In genomic region chr6:3258201-3258600, GRCh38 we compare ENCODE assay signal across 8 cellular contexts. TPM values are rescaled to one million over a fixed set of nuclear protein-coding genes. Genes with fewer than 3 reads are reported as not detected.
DNase-seq lines count a peak whose midpoint lies in the region; ATAC-seq, FAIRE-seq and TF ChIP-seq lines count a peak whose summit lies in the region.

No MANE protein-coding gene starts in this region.

- RAD21 ChIA-PET in GM12878 (lab: Charles Lee; ENCODE audit: unreplicated experiment), result interaction anchor here (2.3 kb wide), 1 partner anchor 100 kb away, joined by 9 read pairs; the partner anchor contains the start of gene TUBB2A

- TF ChIP-seq POLR2A in GM12878 (IDR thresholded peaks at IDR 0.05; ENCODE audit: low read depth, low read length) (no peak), transverse colon (IDR thresholded peaks at IDR 0.05) (no peak)

- no peaks in the 10 kb centered on the region for H3K9me3 Mint-ChIP-seq in activated naive CD4-positive, alpha-beta T cell treated with anti-CD3 and anti-CD28 coated beads, Interleukin-2, amount 50 U/mL, for 24 hours
- H3K9me3 Mint-ChIP-seq in activated naive CD4-positive, alpha-beta T cell treated with anti-CD3 and anti-CD28 coated beads, Interleukin-2, amount 50 U/mL, for 72 hours, result peaks cover 0 to 7% of the 10 kb centered on the region in 2 donors

- CTCF ChIA-PET in GM12878 (lab: Yijun Ruan, JAX), result interaction anchor here (1.0 kb wide), 1 partner anchor 101 kb away, joined by 3 read pairs; the partner anchor contains the start of gene TUBB2A

- H3K27me3 ChIP-seq in GM12878 (replicated peaks in 1 of 2; ENCODE audit: control insufficient read depth in 2 of 2, insufficient read depth in 2 of 2, low read length in 1 of 2) (no peaks in the 10 kb centered on the region), mesenchymal stem cell (ENCODE audit: control insufficient read depth in 1 of 2, insufficient read depth in 1 of 2, low read length in 2 of 2) (peaks cover 7 to 15% of the 10 kb centered on the region in 2 experiments), transverse colon (no peaks in the 10 kb centered on the region)

- no TSS peak for BruUV-seq in GM12878 (replicated peaks; lab: Mats Ljungman, UMichigan)

- H3K4me3 ChIP-seq in GM12878 (no peak overlapping the region), mesenchymal stem cell (ENCODE audit: insufficient read depth in 1 of 2, low read depth in 1 of 2, low read length in 2 of 2) (peak overlapping the region; percentile 37 to 93), transverse colon (peak overlapping the region; percentile 33 to 90 (median 80))

- no peak overlapping the region for H4K8ac ChIP-seq in mesenchymal stem cell (ENCODE audit: low read length)

- no peak for TF ChIP-seq RAD21 in GM12878 (IDR thresholded peaks at IDR 0.05; ENCODE audit: insufficient read depth, low read depth, low read length)

- H3K23ac ChIP-seq in mesenchymal stem cell (ENCODE audit: low read length in 2 of 2), result no peak overlapping the region

- intact Hi-C loops in GM12878 (cut with micrococcal nuclease; ENCODE audit: unreplicated experiment), result loop anchor here (2.0 kb wide), 1 partner anchor 131 kb away; no protein-coding TSS in a partner anchor
- intact Hi-C loops in transverse colon (cut with DNase I; ENCODE audit: low total_unique reads), result no loop called here

- peaks cover 41% of the 10 kb centered on the region for H3K79me2 ChIP-seq in GM12878 (ENCODE audit: control insufficient read depth, insufficient read depth, low read length)

- TF ChIP-seq CTCF in GM12878 (IDR thresholded peaks at IDR 0.05 in 2 of 3, conservative IDR thresholded peaks at IDR 0.05 in 1 of 3; ENCODE audit: control insufficient read depth in 2 of 3, extremely low read depth in 1 of 3, insufficient read depth in 1 of 3, low read depth in 3 of 3, low read length in 3 of 3) (no peak), transverse colon (IDR thresholded peaks at IDR 0.05) (no peak), GM13977 (IDR thresholded peaks at IDR 0.05; ENCODE audit: extremely low read depth, insufficient read depth, missing control alignments) (no peak)

- 62% methylated on average over 12 of the region's 12 CpGs for WGBS in GM12878 (ENCODE audit: insufficient coverage, insufficient replicate concordance, low lambda C conversion rate, missing lambda C conversion rate)
- WGBS in mesenchymal stem cell, result 90% methylated on average over 7 of the region's 12 CpGs
- WGBS in transverse colon (ENCODE audit: low coverage in 1 of 2), 2 donors, result 47 to 56% methylated on average over 11 to 12 of the region's 12 CpGs

- H3K4me3 Mint-ChIP-seq in activated naive CD4-positive, alpha-beta T cell treated with anti-CD3 and anti-CD28 coated beads, Interleukin-2, amount 50 U/mL, for 24 hours, result peak overlapping the region; percentile 70

- H3K27ac ChIP-seq in GM12878 (ENCODE audit: control insufficient read depth, insufficient read depth), result no peak overlapping the region
- H3K27ac ChIP-seq in mesenchymal stem cell (ENCODE audit: low read length, poor library complexity, severe bottlenecking), result no peak overlapping the region
- peak overlapping the region; percentile 82 to 87 (median 86) for H3K27ac ChIP-seq in transverse colon

- H2BK5ac ChIP-seq in mesenchymal stem cell (ENCODE audit: low read depth, low read length, poor library complexity, severe bottlenecking), result no peak overlapping the region

- SMC1A ChIA-PET in GM12878 (lab: Charles Lee; ENCODE audit: uncharacterized antibody, unreplicated experiment), result interaction anchor here (1.0 kb wide), 1 partner anchor 24 kb away, joined by 4 read pairs; no protein-coding TSS in a partner anchor

- no peak for TF ChIP-seq EP300 in GM12878 (IDR thresholded peaks at IDR 0.05; ENCODE audit: borderline replicate concordance in 1 of 2, control insufficient read depth in 1 of 2, low read depth in 2 of 2, low read length in 2 of 2)
- TF ChIP-seq EP300 in transverse colon (IDR thresholded peaks at IDR 0.05; ENCODE audit: low read depth), result no peak

- H4K20me1 ChIP-seq in GM12878 (ENCODE audit: control insufficient read depth, insufficient read depth), result no peaks in the 10 kb centered on the region

- peak overlapping the region in 1 of 2 experiments; percentile 6 for H2BK12ac ChIP-seq in mesenchymal stem cell (ENCODE audit: low read length in 2 of 2)

- no peak overlapping the region for H3K14ac ChIP-seq in mesenchymal stem cell (ENCODE audit: low read length in 2 of 2)

- H3K27me3 Mint-ChIP-seq in activated naive CD4-positive, alpha-beta T cell treated with anti-CD3 and anti-CD28 coated beads, Interleukin-2, amount 50 U/mL, for 24 hours, result no peaks in the 10 kb centered on the region

- H2BK15ac ChIP-seq in mesenchymal stem cell (ENCODE audit: low read depth, poor library complexity, severe bottlenecking), result no peak overlapping the region

- H3K4ac ChIP-seq in mesenchymal stem cell (ENCODE audit: low read depth in 1 of 2, low read length in 2 of 2), result no peak overlapping the region

- H3K9ac ChIP-seq in GM12878 (ENCODE audit: control insufficient read depth, insufficient read depth, low read length) (no peak overlapping the region), mesenchymal stem cell (ENCODE audit: low read length) (peak overlapping the region; percentile 54)

- DNase-seq in activated naive CD4-positive, alpha-beta T cell treated with anti-CD3 and anti-CD28 coated beads, Interleukin-2, amount 50 U/mL, for 72 hours (ENCODE audit: low spot score in 2 of 2), result no peak
- DNase-seq in GM12878 (ENCODE audit: low read depth, low spot score) (no peak), mesenchymal stem cell (no peak), transverse colon (no peak), GM13977 (ENCODE audit: low spot score) (no peak), NCI-H226 (no peak)

- no peak overlapping the region for H3K27ac Mint-ChIP-seq in activated naive CD4-positive, alpha-beta T cell treated with anti-CD3 and anti-CD28 coated beads, Interleukin-2, amount 50 U/mL, for 24 hours
- H3K27ac Mint-ChIP-seq in activated naive CD4-positive, alpha-beta T cell treated with anti-CD3 and anti-CD28 coated beads, Interleukin-2, amount 50 U/mL, for 72 hours, result no peak overlapping the region

- peaks cover 17% of the 10 kb centered on the region for H3K79me1 ChIP-seq in mesenchymal stem cell (replicated peaks; ENCODE audit: low read length, poor library complexity, severe bottlenecking)

- no peak overlapping the region for H2BK120ac ChIP-seq in mesenchymal stem cell (ENCODE audit: low read depth, low read length)

- FAIRE-seq in GM12878 (lab: Jason Lieb, UNC), result no peak

- H3K4me1 Mint-ChIP-seq in activated naive CD4-positive, alpha-beta T cell treated with anti-CD3 and anti-CD28 coated beads, Interleukin-2, amount 50 U/mL, for 24 hours, result peaks cover 34% of the 10 kb centered on the region

- POLR2A ChIA-PET in GM12878 (lab: Charles Lee), result no interaction called here

- H2AFZ ChIP-seq in GM12878 (ENCODE audit: control insufficient read depth, low read depth, low read length), result peak overlapping the region; percentile 76; the same call in 1 of the 2 replicates
- H2AFZ ChIP-seq in mesenchymal stem cell (ENCODE audit: low read depth, low read length), result no peak overlapping the region

- in situ Hi-C loops in GM12878 (cut with MboI), result no loop called here
- in situ Hi-C loops in transverse colon (cut with MboI; ENCODE audit: low pct_ligation_motif_present in 1 of 4, low pct_unique_long_range_greater_than_20kb in 1 of 4, low sequenced_read_pairs in 3 of 4), result loop anchor here in 1 of 4 donors (10.0 kb wide), 1 partner anchor 133 kb away; no protein-coding TSS in a partner anchor
- in situ Hi-C loops in GM13977 (cut with MboI; ENCODE audit: low pct_unique_long_range_greater_than_20kb, low sequenced_read_pairs, unreplicated experiment), result no loop called here

- H3K36me3 Mint-ChIP-seq in activated naive CD4-positive, alpha-beta T cell treated with anti-CD3 and anti-CD28 coated beads, Interleukin-2, amount 50 U/mL, for 24 hours, result peaks cover 4% of the 10 kb centered on the region
- peaks cover 8 to 14% of the 10 kb centered on the region in 2 donors for H3K36me3 Mint-ChIP-seq in activated naive CD4-positive, alpha-beta T cell treated with anti-CD3 and anti-CD28 coated beads, Interleukin-2, amount 50 U/mL, for 72 hours

- H3K4me2 ChIP-seq in GM12878 (ENCODE audit: control insufficient read depth, insufficient read depth), result peak overlapping the region; percentile 70
- H3K4me2 ChIP-seq in mesenchymal stem cell (ENCODE audit: low read length, poor library complexity, severe bottlenecking), result peak overlapping the region; percentile 69

- ATAC-seq in activated naive CD4-positive, alpha-beta T cell treated with anti-CD3 and anti-CD28 coated beads, Interleukin-2, amount 50 U/mL, for 72 hours, result no peak
- ATAC-seq in GM12878, result no peak
- no peak for ATAC-seq in HG03045 (IDR thresholded peaks at IDR 0.05; ENCODE audit: unreplicated experiment)

- no peaks in the 10 kb centered on the region; a peak in 1 of 4 replicates for H3K36me3 ChIP-seq in GM12878 (ENCODE audit: control insufficient read depth in 2 of 2, insufficient read depth in 2 of 2, low read length in 1 of 2)
- peaks cover under 1 to 11% of the 10 kb centered on the region in 2 experiments for H3K36me3 ChIP-seq in mesenchymal stem cell (ENCODE audit: control insufficient read depth in 1 of 2, insufficient read depth in 2 of 2, low read depth in 1 of 2, low read length in 2 of 2)
- no peaks in the 10 kb centered on the region for H3K36me3 ChIP-seq in transverse colon

- H2AK5ac ChIP-seq in mesenchymal stem cell (ENCODE audit: low read length, severe bottlenecking), result no peak overlapping the region

- H3K9me3 ChIP-seq in GM12878 (replicated peaks; ENCODE audit: control insufficient read depth, insufficient read depth, low read length) (no peaks in the 10 kb centered on the region; the same call in 2 of the 3 replicates), mesenchymal stem cell (ENCODE audit: control insufficient read depth, low read length) (no peaks in the 10 kb centered on the region), transverse colon (no peaks in the 10 kb centered on the region)

- H3K18ac ChIP-seq in mesenchymal stem cell (ENCODE audit: low read depth in 1 of 2, low read length in 2 of 2), result no peak overlapping the region

- H3K4me1 ChIP-seq in GM12878 (ENCODE audit: control insufficient read depth, insufficient read depth, low read length) (no peaks in the 10 kb centered on the region), mesenchymal stem cell (ENCODE audit: control insufficient read depth, insufficient read depth, low read depth, low read length) (peaks cover 22% of the 10 kb centered on the region), transverse colon (peaks cover 15 to 26% (median 21%) of the 10 kb centered on the region in 4 donors)

- H4K91ac ChIP-seq in mesenchymal stem cell (ENCODE audit: low read length), result no peak overlapping the region

RNA-seq across cellular contexts. Expression of gene PSMG4, which starts 0.5 kb away (rescaled TPM):
- total RNA-seq in activated naive CD4-positive, alpha-beta T cell treated with anti-CD3 and anti-CD28 coated beads, Interleukin-2, amount 50 U/mL, for 72 hours, result 10 to 100 TPM; 14.6 to 37.7 TPM
- 80.6 and 82.0 TPM in 2 replicates for total RNA-seq in GM12878 (2013; cell fraction: nucleolus; rRNA removed)
- 51.4 and 56.9 TPM in 2 replicates for total RNA-seq in GM12878 (2014; rRNA removed)
- 19.6 and 22.8 TPM in 2 replicates for total RNA-seq in GM12878 (2014; rRNA removed; fragmentation: Illumina TruSeq; extraction: Trizol)
- total RNA-seq in GM12878 (2021), result 32.4 and 32.9 TPM in 2 replicates
- polyA plus RNA-seq in GM12878 (2011; ENCODE audit: low read depth), result 9.2 TPM
- 25.3 and 26.6 TPM in 2 replicates for polyA plus RNA-seq in GM12878 (2011; rRNA removed)
- 35.6 and 60.0 TPM in 2 replicates for polyA plus RNA-seq in GM12878 (2011; cell fraction: cytosol; rRNA removed)
- 35.9 and 43.3 TPM in 2 replicates for polyA plus RNA-seq in GM12878 (2011; cell fraction: nucleus; rRNA removed)
- 17.4 and 18.7 TPM in 2 replicates for polyA plus RNA-seq in GM12878 (2012)
- polyA plus RNA-seq in GM12878 (2014; fragmentation: Illumina TruSeq; extraction: Trizol), result 8.2 and 11.4 TPM in 2 replicates
- 10 to 100 TPM in 1 of 2 experiments, 1 to 10 TPM in 1; 7.1 to 14.2 TPM for polyA plus RNA-seq in GM12878 (2014; fragmentation: Nextera tagmentation; extraction: Ambion mirVana)
- polyA plus RNA-seq in GM12878 (2014; rRNA removed), result 62.6 and 67.1 TPM in 2 replicates
- 10 to 100 TPM; 54.6 to 59.3 TPM for polyA plus RNA-seq in GM12878 (2016; fragmentation: Nextera tagmentation; extraction: Ambion mirVana)
- 25.8 and 28.8 TPM in 2 replicates for polyA minus RNA-seq in GM12878 (2011; rRNA and poly(A)+ RNA removed)
- 5.7 and 10.1 TPM in 2 replicates for polyA minus RNA-seq in GM12878 (2011; cell fraction: cytosol; rRNA and poly(A)+ RNA removed)
- 20.2 and 40.2 TPM in 2 replicates for polyA minus RNA-seq in GM12878 (2011; cell fraction: nucleus; rRNA and poly(A)+ RNA removed)
- polyA plus RNA-seq in mesenchymal stem cell (2013, experiment 1 of 2), result 24.6 TPM
- polyA plus RNA-seq in mesenchymal stem cell (2013, experiment 2 of 2), result 26.0 TPM
- 10 to 100 TPM; 10.1 to 22.7 (median 16.7) TPM for total RNA-seq in transverse colon

RNA-seq across cellular contexts. Expression of gene TUBB2B, which starts 30.7 kb away (rescaled TPM):
- under 1 TPM in 1 of 2 donors, not detected in 1; 0.43 TPM for total RNA-seq in activated naive CD4-positive, alpha-beta T cell treated with anti-CD3 and anti-CD28 coated beads, Interleukin-2, amount 50 U/mL, for 72 hours
- 1.7 TPM in 2 replicates for total RNA-seq in GM12878 (2013; cell fraction: nucleolus; rRNA removed)
- 45.4 and 54.7 TPM in 2 replicates for total RNA-seq in GM12878 (2014; rRNA removed)
- 32.7 and 36.9 TPM in 2 replicates for total RNA-seq in GM12878 (2014; rRNA removed; fragmentation: Illumina TruSeq; extraction: Trizol)
- 55.4 and 63.2 TPM in 2 replicates for total RNA-seq in GM12878 (2021)
- polyA plus RNA-seq in GM12878 (2011; ENCODE audit: low read depth), result 6.2 TPM
- polyA plus RNA-seq in GM12878 (2011; rRNA removed), result 1.7 and 3.6 TPM in 2 replicates
- polyA plus RNA-seq in GM12878 (2011; cell fraction: cytosol; rRNA removed), result 3.4 and 5.6 TPM in 2 replicates
- polyA plus RNA-seq in GM12878 (2011; cell fraction: nucleus; rRNA removed), result 2.8 and 3.0 TPM in 2 replicates
- 19.4 and 30.4 TPM in 2 replicates for polyA plus RNA-seq in GM12878 (2012)
- polyA plus RNA-seq in GM12878 (2014; fragmentation: Illumina TruSeq; extraction: Trizol), result 14.3 and 30.9 TPM in 2 replicates
- 1 to 10 TPM; 2.6 to 5.8 TPM for polyA plus RNA-seq in GM12878 (2014; fragmentation: Nextera tagmentation; extraction: Ambion mirVana)
- 75.2 and 81.4 TPM in 2 replicates for polyA plus RNA-seq in GM12878 (2014; rRNA removed)
- 10 to 100 TPM in 1 of 2 experiments, 1 to 10 TPM in 1; 7.9 to 11.6 TPM for polyA plus RNA-seq in GM12878 (2016; fragmentation: Nextera tagmentation; extraction: Ambion mirVana)
- polyA minus RNA-seq in GM12878 (2011; rRNA and poly(A)+ RNA removed), result 2.8 and 4.0 TPM in 2 replicates
- 0.67 and 1.7 TPM in 2 replicates for polyA minus RNA-seq in GM12878 (2011; cell fraction: cytosol; rRNA and poly(A)+ RNA removed)
- 0.86 and 1.1 TPM in 2 replicates for polyA minus RNA-seq in GM12878 (2011; cell fraction: nucleus; rRNA and poly(A)+ RNA removed)
- 24.5 TPM for polyA plus RNA-seq in mesenchymal stem cell (2013, experiment 1 of 2)
- 25.5 TPM for polyA plus RNA-seq in mesenchymal stem cell (2013, experiment 2 of 2)
- total RNA-seq in transverse colon, result 10 to 100 TPM in 2 of 4 donors, 1 to 10 TPM in 2; 2.9 to 14.9 (median 9.4) TPM

Comparison
In these comparisons a context has a peak if more than half of its experiments do, and no peak if none do; other contexts are left out.
1. H3K27ac ChIP-seq: peak in transverse colon (4 of 4); none in GM12878 (single experiment) and mesenchymal stem cell (single experiment).